In genomic region chr10:58334817-58335305, GRCh38 we compare ENCODE assay signal across 8 cellular contexts. TPM values are rescaled to one million over a fixed set of nuclear protein-coding genes. Genes with fewer than 3 reads are reported as not detected.
DNase-seq lines count a peak whose midpoint lies in the region; ATAC-seq and TF ChIP-seq lines count a peak whose summit lies in the region.

Gene UBE2D1, plus strand, starts transcription at chr10:58335006. Its CDS starts 196 bp downstream, at chr10:58335202.

- TF ChIP-seq POLR2A in right lobe of liver (IDR thresholded peaks at IDR 0.05): peak; percentile 95

- peak within 1 kb of the TSS in 56 of 59 donors; percentile 18 to 91 (median 75) for H3K27ac ChIP-seq in dorsolateral prefrontal cortex
- peak within 1 kb of the TSS; percentile 65 to 87 (median 76) for H3K27ac ChIP-seq in right lobe of liver

- H3K36me3 ChIP-seq in right lobe of liver: no peaks in the 10 kb centered on the region

- WGBS in right lobe of liver (ENCODE audit: insufficient coverage, low coverage, low lambda C conversion rate, missing lambda C conversion rate): 0% methylated on average over 11 of the region's 49 CpGs

- DNase-seq in Ammon's horn (ENCODE audit: low spot score) (peak; percentile 92), NCI-H526 treated with DMSO at 0.1 percent for 48 hours (lab: John Stamatoyannopoulos, UW) (peak; percentile 15), dorsolateral prefrontal cortex (peak; percentile 85 to 95 (median 92)), right lobe of liver (peak; percentile 95)
- peak; percentile 89 to 91 for DNase-seq in activated CD4-positive, alpha-beta T cell treated with anti-CD3 and anti-CD28 coated beads, Interleukin-2, amount 50 U/mL, for 48 hours
- DNase-seq in stimulated activated CD4-positive, alpha-beta T cell treated with anti-CD3 and anti-CD28 coated beads, Interleukin-4, amount 100 ng/mL, for 48 hours (ENCODE audit: low read depth in 2 of 2): peak; percentile 80 to 83

- intact Hi-C loops in dorsolateral prefrontal cortex (cut with DNase I): loop anchor here (1.0 to 5.0 kb wide), 2 partner anchors 50 to 68 kb away; partner anchors contain the start of genes TFAM (in 2 of the 2), CISD1 (in 1 of the 2) and IPMK (in 1 of the 2)
- intact Hi-C loops in right lobe of liver (cut with DNase I): no loop called here

- TF ChIP-seq CTCF in dorsolateral prefrontal cortex (IDR thresholded peaks at IDR 0.05 in 54 of 56, conservative IDR thresholded peaks at IDR 0.05 in 2 of 56; ENCODE audit: low read depth in 1 of 56, partially characterized antibody in 56 of 56) (peak in 39 of 56 donors; percentile 1 to 57 (median 31)), right lobe of liver (IDR thresholded peaks at IDR 0.05) (peak in 2 of 4 donors; percentile 13 to 14)

- H3K27me3 ChIP-seq in dorsolateral prefrontal cortex: peaks cover 0 to 3% (median 0%) of the 10 kb centered on the region in 45 donors
- no peaks in the 10 kb centered on the region for H3K27me3 ChIP-seq in right lobe of liver

- ATAC-seq in GM19035 (IDR thresholded peaks at IDR 0.05; ENCODE audit: unreplicated experiment) (peak; percentile 96), HG03342 (IDR thresholded peaks at IDR 0.05; ENCODE audit: unreplicated experiment) (peak; percentile 95), right lobe of liver (peak; percentile 97 to 99 (median 98))

- H3K9me3 ChIP-seq in right lobe of liver: no peaks in the 10 kb centered on the region

- H3K4me1 ChIP-seq in right lobe of liver: peaks cover 0 to 3% (median 0%) of the 10 kb centered on the region in 4 donors

- peak within 1 kb of the TSS; percentile 62 to 99 (median 91) for H3K4me3 ChIP-seq in dorsolateral prefrontal cortex
- H3K4me3 ChIP-seq in right lobe of liver: peak within 1 kb of the TSS; percentile 93 to 97 (median 94)

RNA-seq across cellular contexts. Expression of gene UBE2D1, which starts in this region (rescaled TPM):
- total RNA-seq in dorsolateral prefrontal cortex (10 to 100 TPM in 119 of 120 experiments, 1 to 10 TPM in 1; 8.7 to 27.7 (median 17.2) TPM), right lobe of liver (10 to 100 TPM in 1 of 6 experiments, 1 to 10 TPM in 5; 3.1 to 11.9 (median 6.6) TPM)

Comparison
In these comparisons a context has a peak if more than half of its experiments do, and no peak if none do; other contexts are left out.
1. Peak in every context shown above with its lines: DNase-seq, ATAC-seq, H3K4me3 ChIP-seq and H3K27ac ChIP-seq.
2. DNase-seq: peak in every context shown above with its lines; median percentile 95 in right lobe of liver; 92 in Ammon's horn; 92 in dorsolateral prefrontal cortex; 90 in activated CD4-positive, alpha-beta T cell treated with anti-CD3 and anti-CD28 coated beads, Interleukin-2, amount 50 U/mL, for 48 hours; 82 in stimulated activated CD4-positive, alpha-beta T cell treated with anti-CD3 and anti-CD28 coated beads, Interleukin-4, amount 100 ng/mL, for 48 hours; 15 in NCI-H526 treated with DMSO at 0.1 percent for 48 hours.
3. intact Hi-C loops: an anchor here in dorsolateral prefrontal cortex (1.0 to 5.0 kb wide); none called in right lobe of liver.